In the genomic region with DNA sequence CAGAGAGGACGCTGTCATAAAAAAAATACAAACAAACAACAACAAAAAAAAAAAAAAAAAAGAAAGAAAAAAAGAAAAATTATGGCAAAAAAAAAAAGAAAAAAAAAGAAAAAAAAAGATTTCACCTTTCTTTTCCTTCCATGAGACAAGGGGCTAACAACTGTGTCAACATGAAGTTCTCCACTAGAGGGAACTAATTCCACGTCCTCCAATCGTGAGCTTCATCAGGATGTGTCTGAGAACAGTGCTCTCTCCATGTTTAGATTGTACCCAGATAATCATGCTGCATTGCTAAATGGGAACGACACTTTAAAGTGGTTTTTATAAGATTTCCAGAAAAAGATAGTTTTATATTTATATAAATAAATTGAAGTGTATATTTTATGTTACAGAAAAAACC, we compare ENCODE assay signal across 8 cellular contexts.
DNase-seq lines count a peak whose midpoint lies in the region; ATAC-seq and FAIRE-seq lines count a peak whose summit lies in the region.

No MANE protein-coding gene starts in this region.

- FAIRE-seq in TTC549 (lab: Jason Lieb, UNC): peak; percentile 90

- ATAC-seq in GM18909 (IDR thresholded peaks at IDR 0.05; ENCODE audit: poor library complexity, unreplicated experiment): peak; percentile 90
- peak; percentile 97 for ATAC-seq in HG03039 (IDR thresholded peaks at IDR 0.05; ENCODE audit: unreplicated experiment)

- DNase-seq in COLO829 (ENCODE audit: low spot score) (peak; percentile 78), NCI-H187 (lab: John Stamatoyannopoulos, UW) (peak; percentile 10 to 42), germinal center (ENCODE audit: low spot score) (peak; percentile 60), pulmonary artery endothelial cell (ENCODE audit: low read depth, low spot score) (peak; percentile 52)
- no peak for DNase-seq in effector CD4-positive, alpha-beta T cell
